In the genomic region with DNA sequence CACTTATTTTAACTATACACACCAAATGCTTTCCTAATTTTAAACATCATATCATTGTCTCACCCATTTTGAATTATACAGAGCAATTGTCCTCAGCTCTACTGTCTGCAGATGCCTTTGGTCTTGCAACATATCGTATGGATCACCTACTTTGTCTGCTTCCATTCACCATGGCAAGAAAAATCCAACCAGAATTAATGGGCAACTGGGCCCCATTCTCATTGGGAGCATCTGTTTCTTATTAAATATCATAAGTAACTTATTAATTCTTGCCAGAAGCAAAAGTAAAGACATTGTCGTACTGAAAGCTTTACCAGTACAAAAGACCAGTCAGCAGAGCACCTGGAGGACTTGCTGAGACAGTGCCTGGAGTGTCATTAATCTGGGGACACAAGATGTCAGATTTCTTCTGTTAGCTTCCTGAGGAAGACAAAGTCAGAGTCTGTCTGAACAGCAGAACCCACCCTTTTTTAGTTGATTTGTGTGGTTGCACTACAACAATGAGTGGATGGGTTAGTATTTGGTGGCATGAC, we compare ENCODE assay signal across 18 cellular contexts.
"Had no signal": no experiment of that assay in that cellular context is flagged by ENCODE, and none has a peak within 500 bp of the region (broad histone marks: within the 10 kb centered on the region; RNA-seq: fewer than 3 reads in every experiment).

No MANE protein-coding gene starts in this region.

- ATAC-seq: activated CD8-positive, alpha-beta T cell treated with anti-CD3 and anti-CD28 coated beads for 36 hours; body of pancreas; left colon had no signal

- H3K79me2 ChIP-seq: hepatocyte had no signal

- H3K4me1 ChIP-seq: body of pancreas, tibial artery had no signal

- H3K9me3 Mint-ChIP-seq: activated naive CD8-positive, alpha-beta T cell treated with anti-CD3 and anti-CD28 coated beads, Interleukin-2, amount 10 ng/mL, durations not matched to agents 7 days and 5 days; endodermal cell had no signal

- H3K4me3 ChIP-seq: body of pancreas, dorsolateral prefrontal cortex, hepatocyte, tibial artery had no signal

- H3K27me3 Mint-ChIP-seq: activated CD4-positive, alpha-beta T cell treated with anti-CD3 and anti-CD28 coated beads, Interleukin-2, amount 10 ng/mL, durations not matched to agents 24 days and 14 days; activated CD8-positive, alpha-beta T cell treated with anti-CD3 and anti-CD28 coated beads for 36 hours; activated naive CD8-positive, alpha-beta T cell treated with anti-CD3 and anti-CD28 coated beads, Interleukin-2, amount 10 ng/mL, durations not matched to agents 7 days and 5 days; activated T-cell treated with anti-CD3 and anti-CD28 coated beads, Interleukin-2, amount 50 U/mL, for 24 hours had no signal

- H3K4me1 Mint-ChIP-seq: activated CD4-positive, alpha-beta T cell treated with anti-CD3 and anti-CD28 coated beads, Interleukin-2, amount 10 ng/mL, durations not matched to agents 24 days and 14 days; activated naive CD8-positive, alpha-beta T cell treated with anti-CD3 and anti-CD28 coated beads, Interleukin-2, amount 10 ng/mL, durations not matched to agents 7 days and 5 days; endodermal cell had no signal

- H2AFZ ChIP-seq: hepatocyte had no signal

- H3K9me3 ChIP-seq: body of pancreas, tibial artery had no signal

- H3K27me3 ChIP-seq: body of pancreas, dorsolateral prefrontal cortex, hepatocyte, tibial artery had no signal

- DNase-seq: activated CD4-positive, alpha-beta T cell treated with anti-CD3 and anti-CD28 coated beads, Interleukin-2, amount 10 ng/mL, durations not matched to agents 24 days and 14 days; activated CD8-positive, alpha-beta T cell treated with anti-CD3 and anti-CD28 coated beads for 36 hours; activated naive CD4-positive, alpha-beta T cell treated with Interleukin-2 at 50 U/mL for 16 hours; activated naive CD8-positive, alpha-beta T cell treated with anti-CD3 and anti-CD28 coated beads, Interleukin-2, amount 10 ng/mL, durations not matched to agents 7 days and 5 days; activated T-cell treated with anti-CD3 and anti-CD28 coated beads, Interleukin-2, amount 50 U/mL, for 24 hours; body of pancreas; dorsolateral prefrontal cortex; endodermal cell; left colon; stimulated activated CD4-positive, alpha-beta T cell treated with anti-CD3 and anti-CD28 coated beads, Interleukin-2, amount 100 ng/mL, for 24 hours; stimulated activated naive CD4-positive, alpha-beta T cell treated with Interleukin-2 at 50 U/mL for 16 hours; substantia nigra; T-helper 1 cell; T-helper 9 cell; tibial artery had no signal

- H3K4me2 ChIP-seq: hepatocyte had no signal

- H3K27ac Mint-ChIP-seq: activated CD4-positive, alpha-beta T cell treated with anti-CD3 and anti-CD28 coated beads, Interleukin-2, amount 10 ng/mL, durations not matched to agents 24 days and 14 days; activated CD8-positive, alpha-beta T cell treated with anti-CD3 and anti-CD28 coated beads for 36 hours; activated naive CD8-positive, alpha-beta T cell treated with anti-CD3 and anti-CD28 coated beads, Interleukin-2, amount 10 ng/mL, durations not matched to agents 7 days and 5 days; activated T-cell treated with anti-CD3 and anti-CD28 coated beads, Interleukin-2, amount 50 U/mL, for 24 hours; activated T-helper 2 cell treated with anti-CD3 and anti-CD28 coated beads, Interferon-gamma antibody, Interleukin-2, Interleukin-4, amounts not matched to agents 10 μg/mL and 5 μg/mL and 100 μg/mL, durations not matched to agents 14 hours and 24 hours and 36 hours; endodermal cell had no signal

- H3K27ac ChIP-seq: body of pancreas, dorsolateral prefrontal cortex, epithelial cell of prostate, hepatocyte, tibial artery had no signal

- H3K36me3 Mint-ChIP-seq: activated naive CD8-positive, alpha-beta T cell treated with anti-CD3 and anti-CD28 coated beads, Interleukin-2, amount 10 ng/mL, durations not matched to agents 7 days and 5 days had no signal

- H3K4me3 Mint-ChIP-seq: activated CD4-positive, alpha-beta T cell treated with anti-CD3 and anti-CD28 coated beads, Interleukin-2, amount 10 ng/mL, durations not matched to agents 24 days and 14 days; activated CD8-positive, alpha-beta T cell treated with anti-CD3 and anti-CD28 coated beads for 36 hours; activated naive CD8-positive, alpha-beta T cell treated with anti-CD3 and anti-CD28 coated beads, Interleukin-2, amount 10 ng/mL, durations not matched to agents 7 days and 5 days; activated T-cell treated with anti-CD3 and anti-CD28 coated beads, Interleukin-2, amount 50 U/mL, for 24 hours; endodermal cell had no signal

- H3K36me3 ChIP-seq: tibial artery had no signal
